17 cellular contexts compared by ENCODE assay signal in genomic region chr15:41597787-41598186, GRCh38. TPM values are rescaled to one million over a fixed set of nuclear protein-coding genes. Genes with fewer than 3 reads are reported as not detected.
A peak's percentile ranks its signal among the peaks of the same experiment; 100 is the strongest.
DNase-seq lines count a peak whose midpoint lies in the region; ATAC-seq and TF ChIP-seq lines count a peak whose summit lies in the region.
"Had no signal": no experiment of that assay in that cellular context is flagged by ENCODE, and none has a peak within 500 bp of the region (broad histone marks: within the 10 kb centered on the region; RNA-seq: fewer than 3 reads in every experiment).

No MANE protein-coding gene starts in this region.

- DNase-seq in G401 (ENCODE audit: low spot score) (peak; percentile 77), NCI-H82 treated with DMSO at 0.1 percent for 48 hours (lab: John Stamatoyannopoulos, UW; ENCODE audit: unreplicated experiment) (peak; percentile 18), cerebellar nuclear complex (lab: John Stamatoyannopoulos, UW) (peak; percentile 16 to 34), retinal pigment epithelial cell (ENCODE audit: low read depth) (peak; percentile 58), NCI-H526 treated with DMSO at 0.1 percent for 48 hours (lab: John Stamatoyannopoulos, UW) (no peak), T1000 (lab: John Stamatoyannopoulos, UW) (no peak)
- DNase-seq: Caco-2; CD4-positive, CD25-positive, alpha-beta regulatory T cell; CD8-positive, alpha-beta T cell; DMS153; DND-41; GDM1; GOT3; H7; HCEC 1CT had no signal

- in situ Hi-C loops in G401 (cut with HindIII; ENCODE audit: low sequenced_read_pairs) = no loop called here

- no peak for ATAC-seq in HG03025 (IDR thresholded peaks at IDR 0.05; ENCODE audit: low FRiP score, unreplicated experiment)
- ATAC-seq: CD8-positive, alpha-beta T cell had no signal

- TF ChIP-seq CTCF in retinal pigment epithelial cell (conservative IDR thresholded peaks at IDR 0.05; ENCODE audit: low read depth, low read length) = no peak

- H3K4me3 ChIP-seq in retinal pigment epithelial cell (ENCODE audit: low read length) = no peak overlapping the region
- H3K4me3 ChIP-seq: BLaER1 had no signal

RNA-seq across cellular contexts. Expression of gene TYRO3, which starts 38.8 kb away (rescaled TPM):
- 25.9 and 26.2 TPM in 2 replicates for total RNA-seq in G401 (2014; rRNA removed; shearing (Covaris generic))
- total RNA-seq: CD4-positive, CD25-positive, alpha-beta regulatory T cell had no signal

RNA-seq across cellular contexts. Expression of gene RPAP1, which starts 53.7 kb away (rescaled TPM):
- total RNA-seq in G401 (2014; rRNA removed; shearing (Covaris generic)) = 24.3 and 46.5 TPM in 2 replicates

Comparison
In these comparisons a context has a peak if more than half of its experiments do, and no peak if none do; other contexts are left out.
1. DNase-seq: peak in G401 (single experiment), NCI-H82 treated with DMSO at 0.1 percent for 48 hours (single experiment), cerebellar nuclear complex (2 of 2) and retinal pigment epithelial cell (single experiment); none in NCI-H526 treated with DMSO at 0.1 percent for 48 hours (single experiment) and T1000 (single experiment).